Comparison of ENCODE assay signal across 24 cellular contexts in genomic region chr1:234878288-234878687, GRCh38.
"Had no signal": no experiment of that assay in that cellular context is flagged by ENCODE, and none has a peak within 500 bp of the region (broad histone marks: within the 10 kb centered on the region; RNA-seq: fewer than 3 reads in every experiment).

No MANE protein-coding gene starts in this region.

- H3K36me3 Mint-ChIP-seq: activated naive CD8-positive, alpha-beta T cell; brain; T-cell had no signal

- H3K9ac ChIP-seq: KMS-11 had no signal

- H3K27ac ChIP-seq: KMS-11, SK-N-MC, VCaP had no signal

- DNase-seq: activated CD4-positive, alpha-beta memory T cell treated with anti-CD3 and anti-CD28 coated beads for 36 hours; activated CD4-positive, alpha-beta T cell treated with anti-CD3 and anti-CD28 coated beads, Interleukin-2, amount 10 ng/mL, durations not matched to agents 7 days and 5 days; activated CD4-positive, CD25-positive, alpha-beta regulatory T cell; activated CD8-positive, alpha-beta memory T cell treated with anti-CD3 and anti-CD28 coated beads for 24 hours; activated gamma-delta T cell; activated naive CD4-positive, alpha-beta T cell treated with anti-CD3 and anti-CD28 coated beads for 36 hours; activated T-cell treated with anti-CD3 and anti-CD28 coated beads, Interleukin-2, amount 50 U/mL, for 4 hours; amygdala; NCI-H1092; NCI-H1417 treated with DMSO at 0.1 percent for 48 hours; NCI-H1694; NCI-H2029; NCI-H345; NCI-H510A; NCI-H69; NK-92 treated with Interleukin-12 subunit alpha and Interleukin-12 subunit beta, amount 100 ng/mL, for 24 hours; T-cell had no signal

- H3K4me3 ChIP-seq: SK-N-MC had no signal

- H3K27me3 Mint-ChIP-seq: activated CD4-positive, alpha-beta memory T cell treated with anti-CD3 and anti-CD28 coated beads for 36 hours; activated CD4-positive, alpha-beta T cell treated with anti-CD3 and anti-CD28 coated beads, Interleukin-2, amount 10 ng/mL, durations not matched to agents 7 days and 5 days; activated naive CD8-positive, alpha-beta T cell; activated T-helper 17 cell treated with anti-CD3 and anti-CD28 coated beads, Interleukin-2, amount 50 U/mL, for 72 hours; T-cell had no signal

- H3K9me3 Mint-ChIP-seq: activated CD4-positive, alpha-beta memory T cell treated with anti-CD3 and anti-CD28 coated beads for 36 hours; activated naive CD4-positive, alpha-beta T cell treated with anti-CD3 and anti-CD28 coated beads for 36 hours; activated T-cell treated with anti-CD3 and anti-CD28 coated beads, Interleukin-2, amount 50 U/mL, for 4 hours; T-cell had no signal

- FAIRE-seq: astrocyte had no signal

- ATAC-seq: activated T-cell treated with anti-CD3 and anti-CD28 coated beads, Interleukin-2, amount 50 U/mL, for 4 hours; activated T-helper 17 cell treated with anti-CD3 and anti-CD28 coated beads, Interleukin-2, amount 50 U/mL, for 72 hours; T-cell had no signal

- H3K4me3 Mint-ChIP-seq: activated CD4-positive, alpha-beta memory T cell treated with anti-CD3 and anti-CD28 coated beads for 36 hours; activated CD4-positive, alpha-beta T cell treated with anti-CD3 and anti-CD28 coated beads, Interleukin-2, amount 10 ng/mL, durations not matched to agents 7 days and 5 days; activated naive CD4-positive, alpha-beta T cell treated with anti-CD3 and anti-CD28 coated beads for 36 hours; activated naive CD8-positive, alpha-beta T cell; activated T-cell treated with anti-CD3 and anti-CD28 coated beads, Interleukin-2, amount 50 U/mL, for 4 hours; activated T-helper 17 cell treated with anti-CD3 and anti-CD28 coated beads, Interleukin-2, amount 50 U/mL, for 72 hours; brain; T-cell had no signal

- H3K27ac Mint-ChIP-seq: activated CD4-positive, alpha-beta memory T cell treated with anti-CD3 and anti-CD28 coated beads for 36 hours; activated CD4-positive, alpha-beta T cell treated with anti-CD3 and anti-CD28 coated beads, Interleukin-2, amount 10 ng/mL, durations not matched to agents 7 days and 5 days; activated naive CD4-positive, alpha-beta T cell treated with anti-CD3 and anti-CD28 coated beads for 36 hours; activated naive CD8-positive, alpha-beta T cell; activated T-helper 17 cell treated with anti-CD3 and anti-CD28 coated beads, Interleukin-2, amount 50 U/mL, for 72 hours; brain; T-cell had no signal
